Comparison of ENCODE assay signal across 15 cellular contexts in the genomic region with DNA sequence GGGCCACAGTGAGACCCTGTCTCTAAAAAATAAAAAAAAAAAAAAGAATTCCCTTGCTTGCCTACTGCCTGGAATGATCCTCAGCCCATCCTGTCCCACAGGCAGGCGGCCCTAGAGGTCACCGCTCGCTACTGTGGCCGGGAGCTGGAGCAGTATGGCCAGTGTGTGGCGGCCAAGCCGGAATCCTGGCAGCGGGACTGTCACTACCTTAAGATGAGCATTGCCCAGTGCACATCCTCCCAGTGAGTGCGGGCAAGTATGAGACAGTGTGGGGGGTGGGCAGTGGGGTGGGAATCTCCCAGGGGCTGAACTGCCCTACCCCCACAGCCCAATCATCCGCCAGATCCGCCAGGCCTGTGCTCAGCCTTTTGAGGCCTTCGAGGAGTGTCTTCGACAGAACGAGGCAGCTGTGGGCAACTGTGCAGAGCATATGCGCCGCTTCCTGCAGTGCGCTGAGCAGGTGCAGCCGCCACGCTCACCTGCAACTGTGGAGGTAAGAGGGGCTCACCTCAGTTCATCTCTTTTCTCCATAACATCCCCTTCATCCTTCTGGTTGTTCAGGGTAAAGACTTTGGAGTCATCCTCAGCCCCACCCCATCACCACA. TPM values are rescaled to one million over a fixed set of nuclear protein-coding genes. Genes with fewer than 3 reads are reported as not detected.
DNase-seq lines count a peak whose midpoint lies in the region; ATAC-seq and TF ChIP-seq lines count a peak whose summit lies in the region.
"Had no signal": no experiment of that assay in that cellular context is flagged by ENCODE, and none has a peak within 500 bp of the region (broad histone marks: within the 10 kb centered on the region; RNA-seq: fewer than 3 reads in every experiment).

No MANE protein-coding gene starts in this region.

- peak overlapping the region; percentile 98 for H3K4me3 Mint-ChIP-seq in T-helper 2 cell treated with Interferon-gamma antibody and Interleukin-4, amounts not matched to agents 5 μg/mL and 100 μg/mL, for 36 hours
- H3K4me3 Mint-ChIP-seq in GM23338 = peak overlapping the region; percentile 90; the same call in 1 of the 3 replicates
- H3K4me3 Mint-ChIP-seq in activated naive CD8-positive, alpha-beta T cell treated with anti-CD3 and anti-CD28 coated beads, Interleukin-2, amount 10 ng/mL, durations not matched to agents 7 days and 5 days = peak overlapping the region; percentile 97
- H3K4me3 Mint-ChIP-seq in neural crest cell = peak overlapping the region; percentile 85

- H3K27ac ChIP-seq in GM23338 (ENCODE audit: low read depth) = peak overlapping the region; percentile 73; the same call in 1 of the 2 replicates

- H3K27ac Mint-ChIP-seq in T-helper 2 cell treated with Interferon-gamma antibody and Interleukin-4, amounts not matched to agents 5 μg/mL and 100 μg/mL, for 36 hours = peak overlapping the region; percentile 86
- no peak overlapping the region for H3K27ac Mint-ChIP-seq in GM23338
- no peak overlapping the region for H3K27ac Mint-ChIP-seq in activated naive CD8-positive, alpha-beta T cell treated with anti-CD3 and anti-CD28 coated beads, Interleukin-2, amount 10 ng/mL, durations not matched to agents 7 days and 5 days
- H3K27ac Mint-ChIP-seq in neural crest cell (ENCODE audit: unreplicated experiment) = no peak overlapping the region

- H3K4me1 Mint-ChIP-seq in T-helper 2 cell treated with Interferon-gamma antibody and Interleukin-4, amounts not matched to agents 5 μg/mL and 100 μg/mL, for 36 hours (ENCODE audit: low read depth) = peaks cover 34% of the 10 kb centered on the region
- H3K4me1 Mint-ChIP-seq in GM23338 (peaks cover 26% of the 10 kb centered on the region), neural crest cell (peaks cover 32% of the 10 kb centered on the region)
- H3K4me1 Mint-ChIP-seq in activated naive CD8-positive, alpha-beta T cell treated with anti-CD3 and anti-CD28 coated beads, Interleukin-2, amount 10 ng/mL, durations not matched to agents 7 days and 5 days = peaks cover 29% of the 10 kb centered on the region

- TF ChIP-seq CTCF in GM23338 (conservative IDR thresholded peaks at IDR 0.05; ENCODE audit: low read depth in 2 of 2) (no peak), neural crest cell (conservative IDR thresholded peaks at IDR 0.05) (no peak)

- H4K20me1 ChIP-seq in GM23338 (replicated peaks; ENCODE audit: insufficient read depth) = no peaks in the 10 kb centered on the region

- H3K9me3 Mint-ChIP-seq in T-helper 2 cell treated with Interferon-gamma antibody and Interleukin-4, amounts not matched to agents 5 μg/mL and 100 μg/mL, for 36 hours = no peaks in the 10 kb centered on the region
- H3K9me3 Mint-ChIP-seq in GM23338 = no peaks in the 10 kb centered on the region
- no peaks in the 10 kb centered on the region for H3K9me3 Mint-ChIP-seq in activated naive CD8-positive, alpha-beta T cell treated with anti-CD3 and anti-CD28 coated beads, Interleukin-2, amount 10 ng/mL, durations not matched to agents 7 days and 5 days
- H3K9me3 Mint-ChIP-seq in neural crest cell = no peaks in the 10 kb centered on the region

- H3F3A ChIP-seq in GM23338 (replicated peaks; ENCODE audit: low read depth) = peaks cover 9% of the 10 kb centered on the region; the same call in 1 of the 2 replicates

- no peak for ATAC-seq in GM23338
- no peak for ATAC-seq in activated naive CD8-positive, alpha-beta T cell treated with anti-CD3 and anti-CD28 coated beads, Interleukin-2, amount 10 ng/mL, durations not matched to agents 7 days and 5 days (ENCODE audit: low read depth)
- no peak for ATAC-seq in GM18858 (IDR thresholded peaks at IDR 0.05; ENCODE audit: unreplicated experiment)

- peaks cover 19% of the 10 kb centered on the region for H3K36me3 Mint-ChIP-seq in T-helper 2 cell treated with Interferon-gamma antibody and Interleukin-4, amounts not matched to agents 5 μg/mL and 100 μg/mL, for 36 hours (ENCODE audit: low read depth)
- H3K36me3 Mint-ChIP-seq in GM23338 (ENCODE audit: low read depth) (peaks cover 22% of the 10 kb centered on the region), neural crest cell (ENCODE audit: low read depth) (peaks cover 13% of the 10 kb centered on the region)
- H3K36me3 Mint-ChIP-seq in activated naive CD8-positive, alpha-beta T cell treated with anti-CD3 and anti-CD28 coated beads, Interleukin-2, amount 10 ng/mL, durations not matched to agents 7 days and 5 days = peaks cover 15% of the 10 kb centered on the region

- H3K9me2 ChIP-seq in GM23338 (ENCODE audit: insufficient read depth) = no peaks in the 10 kb centered on the region

- H3K4me2 ChIP-seq in GM23338 = no peak overlapping the region; the same call in 1 of the 2 replicates

- no peak overlapping the region for H2AFZ ChIP-seq in GM23338

- no peak overlapping the region for H3K4me3 ChIP-seq in GM23338

- H3K4me1 ChIP-seq in GM23338 (ENCODE audit: insufficient read depth) = peaks cover 16% of the 10 kb centered on the region

- POLR2A ChIA-PET in activated naive CD8-positive, alpha-beta T cell treated with anti-CD3 and anti-CD28 coated beads, Interleukin-2, amount 10 ng/mL, durations not matched to agents 7 days and 5 days (lab: Charles Lee) = interaction anchor here (1.5 to 2.5 kb wide), 2 partner anchors 38 to 105 kb away, joined by 5 to 11 read pairs; no protein-coding TSS in a partner anchor

- no peaks in the 10 kb centered on the region for H3K27me3 Mint-ChIP-seq in T-helper 2 cell treated with Interferon-gamma antibody and Interleukin-4, amounts not matched to agents 5 μg/mL and 100 μg/mL, for 36 hours (ENCODE audit: low read depth)
- H3K27me3 Mint-ChIP-seq in GM23338 (ENCODE audit: insufficient read depth, low read depth, poor library complexity) = peaks cover 16% of the 10 kb centered on the region
- H3K27me3 Mint-ChIP-seq in activated naive CD8-positive, alpha-beta T cell treated with anti-CD3 and anti-CD28 coated beads, Interleukin-2, amount 10 ng/mL, durations not matched to agents 7 days and 5 days = no peaks in the 10 kb centered on the region
- H3K27me3 Mint-ChIP-seq in neural crest cell (ENCODE audit: low read depth) = no peaks in the 10 kb centered on the region

- DNase-seq in T-helper 2 cell treated with Interferon-gamma antibody and Interleukin-4, amounts not matched to agents 5 μg/mL and 100 μg/mL, for 36 hours (ENCODE audit: low spot score) = no peak
- no peak for DNase-seq in T-helper 2 cell
- DNase-seq in GM23338 (ENCODE audit: low spot score) = no peak
- DNase-seq in activated naive CD8-positive, alpha-beta T cell treated with anti-CD3 and anti-CD28 coated beads, Interleukin-2, amount 10 ng/mL, durations not matched to agents 7 days and 5 days = no peak
- no peak for DNase-seq in neural crest cell (ENCODE audit: low read depth, low spot score)
- DNase-seq in iPS-NIHi11 (ENCODE audit: low spot score) = no peak
- no peak for DNase-seq in AG08395 (ENCODE audit: low spot score)
- DNase-seq: Calu3, cortex of kidney, NCI-H2171 treated with DMSO at 0.1 percent for 48 hours, T1000, transverse colon had no signal

- no peaks in the 10 kb centered on the region for H3K27me3 ChIP-seq in GM23338 (ENCODE audit: insufficient read depth)
- H3K27me3 ChIP-seq: ascending aorta, esophagus muscularis mucosa, transverse colon had no signal

- no peaks in the 10 kb centered on the region; the same call in 1 of the 2 replicates for H3K79me2 ChIP-seq in GM23338 (replicated peaks; ENCODE audit: insufficient read depth)

- H3K36me3 ChIP-seq in GM23338 (ENCODE audit: insufficient read depth) = no peaks in the 10 kb centered on the region

TF ChIP-seq in GM23338, 12 proteins besides CTCF, POLR2A, EP300 and RAD21 (continues in another document):
- no peak for TF ChIP-seq EZH2 (IDR thresholded peaks at IDR 0.05; ENCODE audit: low read depth, unreplicated experiment)
- TF ChIP-seq ZNF331 (CRISPR knock-in tag; IDR thresholded peaks at IDR 0.05; ENCODE audit: low read depth) = no peak
- TF ChIP-seq, protein P1, sequence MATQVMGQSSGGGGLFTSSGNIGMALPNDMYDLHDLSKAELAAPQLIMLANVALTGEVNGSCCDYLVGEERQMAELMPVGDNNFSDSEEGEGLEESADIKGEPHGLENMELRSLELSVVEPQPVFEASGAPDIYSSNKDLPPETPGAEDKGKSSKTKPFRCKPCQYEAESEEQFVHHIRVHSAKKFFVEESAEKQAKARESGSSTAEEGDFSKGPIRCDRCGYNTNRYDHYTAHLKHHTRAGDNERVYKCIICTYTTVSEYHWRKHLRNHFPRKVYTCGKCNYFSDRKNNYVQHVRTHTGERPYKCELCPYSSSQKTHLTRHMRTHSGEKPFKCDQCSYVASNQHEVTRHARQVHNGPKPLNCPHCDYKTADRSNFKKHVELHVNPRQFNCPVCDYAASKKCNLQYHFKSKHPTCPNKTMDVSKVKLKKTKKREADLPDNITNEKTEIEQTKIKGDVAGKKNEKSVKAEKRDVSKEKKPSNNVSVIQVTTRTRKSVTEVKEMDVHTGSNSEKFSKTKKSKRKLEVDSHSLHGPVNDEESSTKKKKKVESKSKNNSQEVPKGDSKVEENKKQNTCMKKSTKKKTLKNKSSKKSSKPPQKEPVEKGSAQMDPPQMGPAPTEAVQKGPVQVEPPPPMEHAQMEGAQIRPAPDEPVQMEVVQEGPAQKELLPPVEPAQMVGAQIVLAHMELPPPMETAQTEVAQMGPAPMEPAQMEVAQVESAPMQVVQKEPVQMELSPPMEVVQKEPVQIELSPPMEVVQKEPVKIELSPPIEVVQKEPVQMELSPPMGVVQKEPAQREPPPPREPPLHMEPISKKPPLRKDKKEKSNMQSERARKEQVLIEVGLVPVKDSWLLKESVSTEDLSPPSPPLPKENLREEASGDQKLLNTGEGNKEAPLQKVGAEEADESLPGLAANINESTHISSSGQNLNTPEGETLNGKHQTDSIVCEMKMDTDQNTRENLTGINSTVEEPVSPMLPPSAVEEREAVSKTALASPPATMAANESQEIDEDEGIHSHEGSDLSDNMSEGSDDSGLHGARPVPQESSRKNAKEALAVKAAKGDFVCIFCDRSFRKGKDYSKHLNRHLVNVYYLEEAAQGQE (IDR thresholded peaks at IDR 0.05; ENCODE audit: unreplicated experiment) = no peak

RNA-seq across cellular contexts. Expression of a gene that starts 1.6 kb away (rescaled TPM):
- 15.5 and 18.7 TPM in 2 replicates for total RNA-seq in GM23338 (2014; rRNA removed; shearing (Covaris generic))
- polyA plus RNA-seq in GM23338 (2016; fragmentation: Nextera tagmentation; extraction: Ambion mirVana) = 68.8 and 69.9 TPM in 2 replicates
- total RNA-seq in activated naive CD8-positive, alpha-beta T cell treated with anti-CD3 and anti-CD28 coated beads, Interleukin-2, amount 10 ng/mL, durations not matched to agents 7 days and 5 days = 10 to 100 TPM; 32.1 to 35.2 TPM
- 29.4 and 35.4 TPM in 2 replicates for total RNA-seq in neural crest cell

RNA-seq across cellular contexts. Expression of a gene that starts 43.7 kb away (rescaled TPM):
- total RNA-seq in GM23338 (2014; rRNA removed; shearing (Covaris generic)) = 43.5 and 58.3 TPM in 2 replicates
- 15.4 and 16.2 TPM in 2 replicates for polyA plus RNA-seq in GM23338 (2016; fragmentation: Nextera tagmentation; extraction: Ambion mirVana)
- total RNA-seq in activated naive CD8-positive, alpha-beta T cell treated with anti-CD3 and anti-CD28 coated beads, Interleukin-2, amount 10 ng/mL, durations not matched to agents 7 days and 5 days = 10 to 100 TPM; 27.2 to 27.3 TPM
- 35.8 and 39.9 TPM in 2 replicates for total RNA-seq in neural crest cell

RNA-seq across cellular contexts. Expression of a gene that starts 59.8 kb away (rescaled TPM):
- total RNA-seq in GM23338 (2014; rRNA removed; shearing (Covaris generic)) = 81.9 and 84.3 TPM in 2 replicates
- 50.1 and 52.9 TPM in 2 replicates for polyA plus RNA-seq in GM23338 (2016; fragmentation: Nextera tagmentation; extraction: Ambion mirVana)
- total RNA-seq in activated naive CD8-positive, alpha-beta T cell treated with anti-CD3 and anti-CD28 coated beads, Interleukin-2, amount 10 ng/mL, durations not matched to agents 7 days and 5 days = 100 to 1,000 TPM; 105 to 113 TPM
- 114 and 116 TPM in 2 replicates for total RNA-seq in neural crest cell
